Comparison of ENCODE assay signal across 8 cellular contexts in genomic region chrX:118346258-118347094, GRCh38. TPM values are rescaled to one million over a fixed set of nuclear protein-coding genes. Genes with fewer than 3 reads are reported as not detected.
DNase-seq lines count a peak whose midpoint lies in the region; ATAC-seq and TF ChIP-seq lines count a peak whose summit lies in the region.

No MANE protein-coding gene starts in this region.

- no peak for TF ChIP-seq CTCF in nephron progenitor cell (IDR thresholded peaks at IDR 0.05)

- H3K4me1 ChIP-seq in esophagus (ENCODE audit: control insufficient read depth in 2 of 2, insufficient read depth in 2 of 2, low read length in 1 of 2) = no peaks in the 10 kb centered on the region
- peaks cover 0 to 28% (median 22%) of the 10 kb centered on the region in 5 donors for H3K4me1 ChIP-seq in subcutaneous abdominal adipose tissue (ENCODE audit: control insufficient read depth in 5 of 5, insufficient read depth in 5 of 5, low read length in 5 of 5)

- peak overlapping the region; percentile 41 to 88 (median 81) for H3K9ac ChIP-seq in subcutaneous abdominal adipose tissue (ENCODE audit: low read length in 5 of 5)

- no peaks in the 10 kb centered on the region for H3K9me3 Mint-ChIP-seq in nephron progenitor cell

- H3K27me3 Mint-ChIP-seq in nephron progenitor cell (ENCODE audit: low read depth, poor library complexity) = peaks cover 7% of the 10 kb centered on the region

- H3K27ac Mint-ChIP-seq in nephron progenitor cell = peak overlapping the region; percentile 100

- no peaks in the 10 kb centered on the region for H3K36me3 ChIP-seq in esophagus (ENCODE audit: control insufficient read depth in 2 of 2, insufficient read depth in 2 of 2, low read length in 1 of 2)
- no peaks in the 10 kb centered on the region for H3K36me3 ChIP-seq in subcutaneous abdominal adipose tissue (ENCODE audit: control insufficient read depth in 5 of 5, insufficient read depth in 5 of 5, low read length in 5 of 5)

- no peaks in the 10 kb centered on the region for H3K27me3 ChIP-seq in esophagus (ENCODE audit: control insufficient read depth in 1 of 2, insufficient read depth in 2 of 2, low read length in 2 of 2)
- H3K27me3 ChIP-seq in subcutaneous abdominal adipose tissue (ENCODE audit: control insufficient read depth in 5 of 5, insufficient read depth in 4 of 5, low read length in 5 of 5) = no peaks in the 10 kb centered on the region

- H3K4me3 ChIP-seq in esophagus (ENCODE audit: low read depth in 1 of 2, low read length in 2 of 2) (peak overlapping the region; percentile 80 to 81), subcutaneous abdominal adipose tissue (ENCODE audit: low read depth in 1 of 5, low read length in 5 of 5) (peak overlapping the region; percentile 71 to 81 (median 76))

- peaks cover 40% of the 10 kb centered on the region for H3K4me1 Mint-ChIP-seq in nephron progenitor cell

- peak; percentile 49 to 89 (median 81) for DNase-seq in NCI-H1417 (lab: John Stamatoyannopoulos, UW)
- no peak for DNase-seq in NCI-H1417 treated with DMSO at 0.1 percent for 48 hours (lab: John Stamatoyannopoulos, UW)
- DNase-seq in NCI-H524 treated with DMSO at 0.1 percent for 48 hours (lab: John Stamatoyannopoulos, UW) = peak; percentile 32
- peak; percentile 27 for DNase-seq in activated T-cell treated with anti-CD3 and anti-CD28 coated beads for 48 hours (ENCODE audit: low read depth)
- DNase-seq in nephron progenitor cell = peak; percentile 76

- peak overlapping the region; percentile 98 for H3K4me3 Mint-ChIP-seq in nephron progenitor cell

- H3K27ac ChIP-seq in esophagus (ENCODE audit: low read depth in 2 of 2, low read length in 1 of 2) (peak overlapping the region; percentile 94 to 98), subcutaneous abdominal adipose tissue (ENCODE audit: low read depth, low read length) (peak overlapping the region; percentile 85)

- peak; percentile 14 for ATAC-seq in HG02970 (IDR thresholded peaks at IDR 0.05; ENCODE audit: low FRiP score, unreplicated experiment)

- no peaks in the 10 kb centered on the region for H3K36me3 Mint-ChIP-seq in nephron progenitor cell (ENCODE audit: low read depth)

- peaks cover 0 to 2% of the 10 kb centered on the region in 2 donors for H3K9me3 ChIP-seq in esophagus (ENCODE audit: control insufficient read depth in 2 of 2, insufficient read depth in 1 of 2, low read depth in 1 of 2, low read length in 1 of 2)
- no peaks in the 10 kb centered on the region for H3K9me3 ChIP-seq in subcutaneous abdominal adipose tissue (ENCODE audit: control insufficient read depth in 5 of 5, low read length in 5 of 5)

- WGBS in esophagus, 2 donors = 1 to 30% methylated on average over 50 to 51 of the region's 51 CpGs

RNA-seq across cellular contexts. Expression of gene WDR44, which starts 0.6 kb away (rescaled TPM):
- 1 to 10 TPM; 4.0 to 6.9 TPM for polyA plus RNA-seq in esophagus
